8 cellular contexts compared by ENCODE assay signal in the genomic region with DNA sequence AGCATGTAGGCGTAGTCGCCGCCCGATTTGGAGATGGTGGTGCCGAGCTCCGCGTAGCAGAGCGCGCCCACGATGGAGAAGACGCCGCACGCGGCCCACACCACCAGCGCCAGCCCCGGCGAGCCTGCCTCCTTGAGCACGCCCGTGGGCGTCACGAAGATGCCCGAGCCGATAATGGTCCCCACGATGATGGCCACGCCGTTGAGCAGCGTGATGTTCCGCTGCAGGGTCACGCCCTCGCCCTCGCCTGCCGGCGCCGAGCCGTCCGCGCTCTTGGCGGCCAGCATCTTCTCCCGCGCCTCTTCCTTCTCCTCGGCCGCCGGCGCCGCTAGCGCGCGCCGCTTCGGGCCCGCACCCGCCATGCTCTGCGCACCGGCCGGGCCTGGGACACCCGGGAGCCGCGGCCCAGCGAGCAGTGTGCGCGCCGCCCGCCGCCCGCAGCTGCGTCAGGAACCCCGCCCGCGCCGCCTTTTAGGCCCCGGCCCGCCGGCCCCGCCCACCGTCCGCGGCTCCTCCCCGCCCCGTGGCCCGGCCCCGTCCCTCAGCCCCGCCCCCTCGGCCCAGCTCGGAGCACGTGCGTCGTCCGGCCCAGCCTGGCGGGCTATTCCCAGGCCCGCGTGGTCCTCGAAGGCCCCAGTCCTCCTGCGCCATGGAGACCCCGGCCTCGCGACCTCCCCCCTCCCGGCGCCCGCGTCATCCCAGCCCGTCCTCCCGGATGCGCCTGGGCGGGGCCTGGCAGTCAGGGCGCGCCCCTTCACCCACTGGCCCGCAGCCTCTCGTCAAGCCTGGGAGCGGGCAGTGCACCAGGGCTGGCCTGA. TPM values are rescaled to one million over a fixed set of nuclear protein-coding genes. Genes with fewer than 3 reads are reported as not detected.
DNase-seq lines count a peak whose midpoint lies in the region; ATAC-seq and TF ChIP-seq lines count a peak whose summit lies in the region.
"Not testable (repeated sequence)": the region's sequence is repeated elsewhere in the genome, so short reads cannot be mapped to it uniquely, and the experiment has no call there.

A gene (minus strand): TSS at position 447 of the 818 bp plus-strand sequence. CDS start 85 bp downstream, at position 362.

- H3K9me3 Mint-ChIP-seq in mesothelial cell of epicardium, result not testable (repeated sequence)

- H3K27me3 Mint-ChIP-seq in mesothelial cell of epicardium (ENCODE audit: low read depth), result peaks cover 21% of the 10 kb centered on the region

- H3K4me1 Mint-ChIP-seq in mesothelial cell of epicardium, result peaks cover 59% of the 10 kb centered on the region

- TF ChIP-seq CTCF in epithelial cell of esophagus (IDR thresholded peaks at IDR 0.05; ENCODE audit: insufficient read depth, low read depth, low read length, missing control alignments); mesothelial cell of epicardium (IDR thresholded peaks at IDR 0.05; ENCODE audit: unreplicated experiment): not testable (repeated sequence)

- not testable (repeated sequence) for H3K36me3 Mint-ChIP-seq in mesothelial cell of epicardium

- H3K4me3 Mint-ChIP-seq in mesothelial cell of epicardium, result peak within 1 kb of the TSS; percentile 77

- ATAC-seq in GM19455 (IDR thresholded peaks at IDR 0.05; ENCODE audit: unreplicated experiment), result peak; percentile 60
- peak; percentile 42 for ATAC-seq in HG03565 (IDR thresholded peaks at IDR 0.05; ENCODE audit: unreplicated experiment)

- peak within 1 kb of the TSS; percentile 95 for H3K27ac Mint-ChIP-seq in mesothelial cell of epicardium

- peak within 1 kb of the TSS; percentile 59 for H3K4me3 ChIP-seq in epithelial cell of esophagus (ENCODE audit: low read length)

- DNase-seq in C1 segment of cervical spinal cord (lab: John Stamatoyannopoulos, UW) (peak in 11 of 14 donors; percentile 37 to 78 (median 57)), RKO (ENCODE audit: low spot score) (peak; percentile 76), epithelial cell of esophagus (ENCODE audit: low read depth) (peak; percentile 80), mesothelial cell of epicardium (ENCODE audit: low spot score in 2 of 2, unreplicated experiment in 2 of 2) (peak; percentile 65 to 82)
- peak; percentile 93 for DNase-seq in activated T-cell treated with anti-CD3 and anti-CD28 coated beads, Interleukin-2, amount 50 U/mL, for 1 hour
- peak; percentile 74 for DNase-seq in stimulated activated CD8-positive, alpha-beta memory T cell treated with anti-CD3 and anti-CD28 coated beads, Interleukin-12 subunit alpha, Interleukin-12 subunit beta, amount 100 ng/mL, for 1 hour (ENCODE audit: low read depth)

RNA-seq across cellular contexts. Expression of the gene that starts here (rescaled TPM):
- total RNA-seq in mesothelial cell of epicardium, result 64.7 to 70.0 TPM (median 69.4 TPM) in 3 replicates

Comparison
In these comparisons a context has a peak if more than half of its experiments do, and no peak if none do; other contexts are left out.
1. Peak in every context shown above with its lines: DNase-seq, ATAC-seq and H3K4me3 ChIP-seq.